ENCODE assay signal across 37 cellular contexts in genomic region chr21:34012640-34013039, GRCh38.
"Had no signal": no experiment of that assay in that cellular context is flagged by ENCODE, and none has a peak within 500 bp of the region (broad histone marks: within the 10 kb centered on the region; RNA-seq: fewer than 3 reads in every experiment).

No MANE protein-coding gene starts in this region.

- H3K27me3 ChIP-seq: adrenal gland, body of pancreas, brain microvascular endothelial cell, breast epithelium had no signal

- H3K4me1 Mint-ChIP-seq: activated B cell treated with CpG ODN at 0.5 μM for 24 hours had no signal

- H3K4me3 Mint-ChIP-seq: activated B cell treated with CpG ODN at 0.5 μM for 24 hours; activated CD4-positive, alpha-beta memory T cell treated with anti-CD3 and anti-CD28 coated beads for 36 hours; activated CD4-positive, alpha-beta T cell treated with anti-CD3 and anti-CD28 coated beads, Interleukin-2, amount 10 ng/mL, durations not matched to agents 24 days and 14 days; activated CD8-positive, alpha-beta T cell treated with anti-CD3 and anti-CD28 coated beads for 36 hours; activated naive CD4-positive, alpha-beta T cell treated with anti-CD3 and anti-CD28 coated beads for 36 hours; activated naive CD8-positive, alpha-beta T cell treated with anti-CD3 and anti-CD28 coated beads for 36 hours; activated T-cell treated with anti-CD3 and anti-CD28 coated beads, Interleukin-2, amount 50 U/mL, for 4 hours; activated T-cell treated with anti-CD3 and anti-CD28 coated beads, Interleukin-2, amount 50 U/mL, for 72 hours; activated T-helper 1 cell treated with anti-CD3 and anti-CD28 coated beads, Interleukin-12 subunit alpha, Interleukin-12 subunit beta, Interleukin-2, Interleukin-4 antibody, amounts not matched to agents 30 ng/mL and 10 ng/mL and 1 ng/mL, durations not matched to agents 14 hours and 24 hours and 36 hours; activated T-helper 17 cell treated with anti-CD3 and anti-CD28 coated beads, Interleukin-2, amount 50 U/mL, for 72 hours; central memory CD8-positive, alpha-beta T cell; T-helper 1 cell treated with Interleukin-12 subunit alpha and Interleukin-12 subunit beta and Interleukin-4 antibody, amounts not matched to agents 30 μg/mL and 1 μg/mL, for 36 hours; T-helper 2 cell treated with Interferon-gamma antibody and Interleukin-4, amounts not matched to agents 5 μg/mL and 100 μg/mL, for 36 hours had no signal

- H3K9me3 ChIP-seq: adrenal gland, body of pancreas had no signal

- H3K36me3 ChIP-seq: adrenal gland, brain microvascular endothelial cell, breast epithelium had no signal

- H3K27me3 Mint-ChIP-seq: activated B cell treated with CpG ODN at 0.5 μM for 24 hours; activated CD4-positive, alpha-beta memory T cell treated with anti-CD3 and anti-CD28 coated beads for 36 hours; activated CD4-positive, alpha-beta T cell treated with anti-CD3 and anti-CD28 coated beads, Interleukin-2, amount 10 ng/mL, durations not matched to agents 24 days and 14 days; activated CD8-positive, alpha-beta T cell treated with anti-CD3 and anti-CD28 coated beads for 36 hours; activated naive CD8-positive, alpha-beta T cell treated with anti-CD3 and anti-CD28 coated beads for 36 hours; activated T-helper 17 cell treated with anti-CD3 and anti-CD28 coated beads, Interleukin-2, amount 50 U/mL, for 72 hours; central memory CD8-positive, alpha-beta T cell had no signal

- H3K4me1 ChIP-seq: adrenal gland, body of pancreas, breast epithelium had no signal

- ATAC-seq: activated CD8-positive, alpha-beta T cell treated with anti-CD3 and anti-CD28 coated beads for 36 hours; activated naive CD4-positive, alpha-beta T cell treated with anti-CD3 and anti-CD28 coated beads, Interleukin-2, amount 50 U/mL, for 72 hours; activated T-cell treated with anti-CD3 and anti-CD28 coated beads, Interleukin-2, amount 50 U/mL, for 4 hours; activated T-cell treated with anti-CD3 and anti-CD28 coated beads, Interleukin-2, amount 50 U/mL, for 72 hours; activated T-helper 17 cell treated with anti-CD3 and anti-CD28 coated beads, Interleukin-2, amount 50 U/mL, for 72 hours; body of pancreas had no signal

- H3K4me3 ChIP-seq: adrenal gland, body of pancreas, breast epithelium had no signal

- H3K27ac Mint-ChIP-seq: activated B cell treated with CpG ODN at 0.5 μM for 24 hours; activated CD4-positive, alpha-beta memory T cell treated with anti-CD3 and anti-CD28 coated beads for 36 hours; activated CD4-positive, alpha-beta T cell treated with anti-CD3 and anti-CD28 coated beads, Interleukin-2, amount 10 ng/mL, durations not matched to agents 24 days and 14 days; activated CD8-positive, alpha-beta T cell treated with anti-CD3 and anti-CD28 coated beads for 36 hours; activated naive CD4-positive, alpha-beta T cell treated with anti-CD3 and anti-CD28 coated beads for 36 hours; activated naive CD4-positive, alpha-beta T cell treated with anti-CD3 and anti-CD28 coated beads, Interleukin-2, amount 50 U/mL, for 72 hours; activated naive CD8-positive, alpha-beta T cell treated with anti-CD3 and anti-CD28 coated beads for 36 hours; activated T-cell treated with anti-CD3 and anti-CD28 coated beads, Interleukin-2, amount 50 U/mL, for 72 hours; activated T-helper 1 cell treated with anti-CD3 and anti-CD28 coated beads, Interleukin-12 subunit alpha, Interleukin-12 subunit beta, Interleukin-2, Interleukin-4 antibody, amounts not matched to agents 30 ng/mL and 10 ng/mL and 1 ng/mL, durations not matched to agents 14 hours and 24 hours and 36 hours; activated T-helper 17 cell treated with anti-CD3 and anti-CD28 coated beads, Interleukin-2, amount 50 U/mL, for 72 hours; T-helper 1 cell treated with Interleukin-12 subunit alpha and Interleukin-12 subunit beta and Interleukin-4 antibody, amounts not matched to agents 30 μg/mL and 1 μg/mL, for 36 hours; T-helper 2 cell treated with Interferon-gamma antibody and Interleukin-4, amounts not matched to agents 5 μg/mL and 100 μg/mL, for 36 hours had no signal

- DNase-seq: activated B cell treated with CpG ODN at 0.5 μM for 24 hours; activated CD4-positive, alpha-beta memory T cell treated with anti-CD3 and anti-CD28 coated beads for 36 hours; activated CD4-positive, alpha-beta T cell treated with anti-CD3 and anti-CD28 coated beads for 4 hours; activated CD4-positive, alpha-beta T cell treated with anti-CD3 and anti-CD28 coated beads, Interleukin-2, amount 10 ng/mL, durations not matched to agents 24 days and 14 days; activated CD4-positive, alpha-beta T cell treated with anti-CD3 and anti-CD28 coated beads, Interleukin-2, amount 50 U/mL, for 1 hour; activated CD4-positive, alpha-beta T cell treated with anti-CD3 and anti-CD28 coated beads, Interleukin-2, amount 50 U/mL, for 4 hours; activated CD4-positive, CD25-positive, alpha-beta regulatory T cell treated with anti-CD3 and anti-CD28 coated beads, Interleukin-2, amount 50 U/mL, for 72 hours; activated CD8-positive, alpha-beta memory T cell treated with anti-CD3 and anti-CD28 coated beads, Interleukin-2, amount 50 U/mL, for 4 hours; activated CD8-positive, alpha-beta T cell treated with anti-CD3 and anti-CD28 coated beads for 36 hours; activated effector memory CD4-positive, alpha-beta T cell treated with anti-CD3 and anti-CD28 coated beads, Interleukin-2, amount 50 U/mL, for 16 hours; activated gamma-delta T cell treated with Interleukin-2 at 50 U/mL for 16 hours; activated naive CD4-positive, alpha-beta T cell; activated naive CD4-positive, alpha-beta T cell treated with anti-CD3 and anti-CD28 coated beads for 36 hours; activated naive CD4-positive, alpha-beta T cell treated with anti-CD3 and anti-CD28 coated beads, Interleukin-2, amount 50 U/mL, for 16 hours; activated naive CD8-positive, alpha-beta T cell treated with anti-CD3 and anti-CD28 coated beads for 36 hours; activated T-cell treated with anti-CD3 and anti-CD28 coated beads for 4 hours; activated T-cell treated with anti-CD3 and anti-CD28 coated beads, Interleukin-2, amount 50 U/mL, for 1 hour; activated T-cell treated with anti-CD3 and anti-CD28 coated beads, Interleukin-2, amount 50 U/mL, for 4 hours; activated T-cell treated with anti-CD3 and anti-CD28 coated beads, Interleukin-2, amount 50 U/mL, for 72 hours; adrenal gland; amniotic stem cell; aorta; body of pancreas; brain microvascular endothelial cell; caudate nucleus; SW 1271; T-helper 1 cell; T-helper 2 cell; T-helper 9 cell had no signal

- H3K27ac ChIP-seq: adrenal gland, body of pancreas, brain microvascular endothelial cell, breast epithelium, VCaP had no signal
